In the genomic region with DNA sequence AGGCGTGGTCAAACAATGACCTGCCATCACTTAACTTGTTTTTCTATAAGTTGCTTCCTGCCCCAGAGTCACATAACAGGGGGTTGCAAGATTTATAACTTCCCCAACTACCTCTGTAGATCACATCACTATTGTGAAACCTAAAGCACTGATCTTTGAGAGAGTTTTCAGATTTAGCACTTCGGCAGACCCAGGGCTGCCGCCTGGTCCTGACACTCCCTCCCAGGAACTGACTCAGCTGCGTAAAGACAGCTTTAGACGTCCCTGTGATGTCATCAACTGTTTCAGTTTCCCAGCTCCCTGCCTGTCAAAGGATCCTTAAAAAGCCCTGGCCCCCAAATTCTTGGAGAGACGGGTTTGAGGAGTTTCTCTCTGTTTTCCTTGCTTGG, we compare ENCODE assay signal across 13 cellular contexts. TPM values are rescaled to one million over a fixed set of nuclear protein-coding genes. Genes with fewer than 3 reads are reported as not detected.
A peak's percentile ranks its signal among the peaks of the same experiment; 100 is the strongest.
DNase-seq lines count a peak whose midpoint lies in the region; ATAC-seq and TF ChIP-seq lines count a peak whose summit lies in the region.
"Had no signal": no experiment of that assay in that cellular context is flagged by ENCODE, and none has a peak within 500 bp of the region (broad histone marks: within the 10 kb centered on the region; RNA-seq: fewer than 3 reads in every experiment).

No MANE protein-coding gene starts in this region.

- no peak overlapping the region for H3K27ac Mint-ChIP-seq in activated T-cell treated with anti-CD3 and anti-CD28 coated beads, Interleukin-2, amount 50 U/mL, for 72 hours
- H3K27ac Mint-ChIP-seq in natural killer cell treated with Interleukin-12 subunit alpha and Interleukin-12 subunit beta and Interleukin-15 and Interleukin-18, amount 100 ng/mL, for 72 hours, result no peak overlapping the region
- H3K27ac Mint-ChIP-seq: activated B cell treated with CpG ODN at 0.5 μM for 24 hours, naive B cell had no signal

- DNase-seq in EL (peak; percentile 54), IMR-90 (peak; percentile 28), DMS53 treated with DMSO at 0.1 percent for 48 hours (lab: John Stamatoyannopoulos, UW; ENCODE audit: unreplicated experiment) (no peak), psoas muscle (no peak), NCI-H2171 treated with DMSO at 0.1 percent for 48 hours (lab: John Stamatoyannopoulos, UW) (no peak)
- peak; percentile 22 to 48 for DNase-seq in activated T-cell treated with anti-CD3 and anti-CD28 coated beads, Interleukin-2, amount 50 U/mL, for 72 hours
- DNase-seq in natural killer cell treated with Interleukin-12 subunit alpha and Interleukin-12 subunit beta and Interleukin-15 and Interleukin-18, amount 100 ng/mL, for 72 hours (ENCODE audit: low spot score), result no peak
- DNase-seq: activated B cell treated with CpG ODN at 0.5 μM for 24 hours; DMS79; naive B cell; stimulated activated CD4-positive, alpha-beta T cell treated with anti-CD3 and anti-CD28 coated beads, Interleukin-12 subunit alpha, Interleukin-12 subunit beta, amount 100 ng/mL, for 4 hours; stomach had no signal

- H3K56ac ChIP-seq in IMR-90 (ENCODE audit: extremely low read depth, insufficient read depth, low read length), result no peak overlapping the region

- H3K9me1 ChIP-seq in IMR-90 (ENCODE audit: insufficient read depth, low read length), result no peaks in the 10 kb centered on the region

- H3K27ac ChIP-seq in IMR-90 (ENCODE audit: insufficient read depth, low read length) (no peak overlapping the region), psoas muscle (no peak overlapping the region)
- H3K27ac ChIP-seq: stomach had no signal

- POLR2A ChIA-PET in IMR-90 (lab: Charles Lee; ENCODE audit: unreplicated experiment), result no interaction called here

- BruUV-seq in IMR-90 (replicated peaks; lab: Mats Ljungman, UMichigan), result no TSS peak

- peaks cover 2% of the 10 kb centered on the region; the same call in 1 of the 2 replicates for H3K9me3 ChIP-seq in IMR-90 (ENCODE audit: control insufficient read depth, insufficient read depth, low read length)
- H3K9me3 ChIP-seq in psoas muscle, result no peaks in the 10 kb centered on the region
- H3K9me3 ChIP-seq: stomach had no signal

- no peak overlapping the region for H3K4me3 ChIP-seq in IMR-90 (ENCODE audit: insufficient read depth, low read depth, low read length)
- H3K4me3 ChIP-seq in psoas muscle, result no peak overlapping the region
- H3K4me3 ChIP-seq: stomach had no signal

- intact Hi-C loops in IMR-90 (cut with micrococcal nuclease), result no loop called here
- intact Hi-C loops in psoas muscle (cut with DNase I), result no loop called here

- H3K4ac ChIP-seq in IMR-90 (ENCODE audit: low read depth, low read length), result no peak overlapping the region

- H2BK120ac ChIP-seq in IMR-90 (ENCODE audit: low read depth, low read length), result no peak overlapping the region

- H3K27me3 ChIP-seq in IMR-90 (ENCODE audit: control insufficient read depth, insufficient read depth, low read length) (peaks cover 33% of the 10 kb centered on the region), psoas muscle (ENCODE audit: insufficient read depth in 3 of 3, low read length in 2 of 3) (peaks cover 0 to 27% (median 3%) of the 10 kb centered on the region in 3 donors)

- no peak overlapping the region for H2BK5ac ChIP-seq in IMR-90 (ENCODE audit: low read depth, low read length, poor library complexity, severe bottlenecking)

- no peak overlapping the region for H3K18ac ChIP-seq in IMR-90 (ENCODE audit: low read depth, low read length)

- no peak overlapping the region for H2BK20ac ChIP-seq in IMR-90 (ENCODE audit: low read depth, low read length)

- TF ChIP-seq RAD21 in IMR-90 (IDR thresholded peaks at IDR 0.05; ENCODE audit: low read length), result no peak

- H4K91ac ChIP-seq in IMR-90 (ENCODE audit: insufficient read depth, low read depth, low read length), result no peak overlapping the region

- H4K8ac ChIP-seq in IMR-90 (ENCODE audit: low read depth in 2 of 2, low read length in 2 of 2), result no peak overlapping the region

- H2AK9ac ChIP-seq in IMR-90 (replicated peaks; ENCODE audit: low read depth, low read length, poor library complexity), result no peak overlapping the region

- H3K4me1 ChIP-seq in IMR-90 (ENCODE audit: control insufficient read depth, insufficient read depth, low read length), result no peaks in the 10 kb centered on the region
- no peaks in the 10 kb centered on the region for H3K4me1 ChIP-seq in psoas muscle
- H3K4me1 ChIP-seq: stomach had no signal

- CTCF ChIA-PET in IMR-90 (lab: Yijun Ruan, JAX), result no interaction called here

- H2AFZ ChIP-seq in IMR-90 (replicated peaks; ENCODE audit: low read length, poor library complexity), result no peak overlapping the region

- H4K5ac ChIP-seq in IMR-90 (ENCODE audit: low read depth, low read length), result no peak overlapping the region

- H3K14ac ChIP-seq in IMR-90 (replicated peaks; ENCODE audit: low read depth, low read length), result no peak overlapping the region

- no peaks in the 10 kb centered on the region for H3K79me1 ChIP-seq in IMR-90 (ENCODE audit: low read depth in 1 of 2, low read length in 2 of 2)

- no peaks in the 10 kb centered on the region for H3K9me3 Mint-ChIP-seq in activated T-cell treated with anti-CD3 and anti-CD28 coated beads, Interleukin-2, amount 50 U/mL, for 72 hours
- no peaks in the 10 kb centered on the region for H3K9me3 Mint-ChIP-seq in natural killer cell treated with Interleukin-12 subunit alpha and Interleukin-12 subunit beta and Interleukin-15 and Interleukin-18, amount 100 ng/mL, for 72 hours
- H3K9me3 Mint-ChIP-seq: activated B cell treated with CpG ODN at 0.5 μM for 24 hours had no signal

- peaks cover 64% of the 10 kb centered on the region for H3K27me3 Mint-ChIP-seq in activated T-cell treated with anti-CD3 and anti-CD28 coated beads, Interleukin-2, amount 50 U/mL, for 72 hours (ENCODE audit: low read depth)
- peaks cover 39 to 41% of the 10 kb centered on the region in 2 donors for H3K27me3 Mint-ChIP-seq in natural killer cell treated with Interleukin-12 subunit alpha and Interleukin-12 subunit beta and Interleukin-15 and Interleukin-18, amount 100 ng/mL, for 72 hours

- H2BK15ac ChIP-seq in IMR-90 (ENCODE audit: low read depth, low read length), result no peak overlapping the region

- ATAC-seq in IMR-90 (ENCODE audit: low read depth) (no peak), psoas muscle (no peak), GM19455 (IDR thresholded peaks at IDR 0.05; ENCODE audit: unreplicated experiment) (no peak)
- ATAC-seq in activated T-cell treated with anti-CD3 and anti-CD28 coated beads, Interleukin-2, amount 50 U/mL, for 72 hours (replicated peaks in 1 of 2), result peak; percentile 83 to 94
- peak; percentile 61 to 76 for ATAC-seq in natural killer cell treated with Interleukin-12 subunit alpha and Interleukin-12 subunit beta and Interleukin-15 and Interleukin-18, amount 100 ng/mL, for 72 hours

- H3K4me3 Mint-ChIP-seq in activated T-cell treated with anti-CD3 and anti-CD28 coated beads, Interleukin-2, amount 50 U/mL, for 72 hours, result peak overlapping the region; percentile 1 to 36
- H3K4me3 Mint-ChIP-seq in natural killer cell treated with Interleukin-12 subunit alpha and Interleukin-12 subunit beta and Interleukin-15 and Interleukin-18, amount 100 ng/mL, for 72 hours, result no peak overlapping the region
- H3K4me3 Mint-ChIP-seq: activated B cell treated with CpG ODN at 0.5 μM for 24 hours, naive B cell had no signal

- no peak for TF ChIP-seq POLR2A in IMR-90 (IDR thresholded peaks at IDR 0.05; ENCODE audit: low read depth, low read length)

- peaks cover 38% of the 10 kb centered on the region for H3K4me1 Mint-ChIP-seq in activated T-cell treated with anti-CD3 and anti-CD28 coated beads, Interleukin-2, amount 50 U/mL, for 72 hours (ENCODE audit: low read depth)
- peaks cover 2 to 6% of the 10 kb centered on the region in 2 donors for H3K4me1 Mint-ChIP-seq in natural killer cell treated with Interleukin-12 subunit alpha and Interleukin-12 subunit beta and Interleukin-15 and Interleukin-18, amount 100 ng/mL, for 72 hours (ENCODE audit: low read depth in 2 of 2)

- no peak overlapping the region for H2AK5ac ChIP-seq in IMR-90 (ENCODE audit: low read depth, low read length)

- no CpG with 5 or more reads among the region's 6 CpGs for WGBS in IMR-90 (ENCODE audit: extremely low coverage in 2 of 2, insufficient read length in 1 of 2), 2 experiments
- WGBS in psoas muscle, 3 donors, result 33 to 38% (median 35%) methylated on average over 6 of the region's 6 CpGs

- TF ChIP-seq CTCF in IMR-90 (conservative IDR thresholded peaks at IDR 0.05; ENCODE audit: low read depth, low read length) (no peak), psoas muscle (IDR thresholded peaks at IDR 0.05) (no peak)

- in situ Hi-C loops in IMR-90 (cut with MboI; ENCODE audit: low sequenced_read_pairs), result no loop called here

- no peaks in the 10 kb centered on the region for H4K20me1 ChIP-seq in IMR-90 (ENCODE audit: insufficient read depth, low read length)

- H3K9ac ChIP-seq in IMR-90 (ENCODE audit: low read depth, low read length), result no peak overlapping the region

- no peaks in the 10 kb centered on the region for H3K36me3 ChIP-seq in IMR-90 (ENCODE audit: control insufficient read depth, insufficient read depth, low read length)
- no peaks in the 10 kb centered on the region for H3K36me3 ChIP-seq in psoas muscle (ENCODE audit: insufficient read depth in 1 of 2, low read depth in 1 of 2)
- H3K36me3 ChIP-seq: stomach had no signal

- no peaks in the 10 kb centered on the region for H3K36me3 Mint-ChIP-seq in activated T-cell treated with anti-CD3 and anti-CD28 coated beads, Interleukin-2, amount 50 U/mL, for 72 hours (ENCODE audit: insufficient read depth in 2 of 2)
- H3K36me3 Mint-ChIP-seq in natural killer cell treated with Interleukin-12 subunit alpha and Interleukin-12 subunit beta and Interleukin-15 and Interleukin-18, amount 100 ng/mL, for 72 hours, result no peaks in the 10 kb centered on the region
- H3K36me3 Mint-ChIP-seq: naive B cell had no signal

- H3K23ac ChIP-seq in IMR-90 (ENCODE audit: low read depth, low read length), result no peak overlapping the region

- dilution Hi-C loops in IMR-90 (cut with HindIII; ENCODE audit: low sequenced_read_pairs, unreplicated experiment), result no loop called here

- no peak overlapping the region for H3K4me2 ChIP-seq in IMR-90 (ENCODE audit: low read depth, low read length)

RNA-seq across cellular contexts. Expression of gene IGFL2, which starts 33.3 kb away (rescaled TPM):
- total RNA-seq in IMR-90 (2012; rRNA removed), result not detected in 2 replicates
- polyA plus RNA-seq in IMR-90 (2012; rRNA removed), result not detected in 2 replicates
- not detected in 2 replicates for polyA plus RNA-seq in IMR-90 (2012; cell fraction: cytosol; rRNA removed)
- polyA plus RNA-seq in IMR-90 (2012; cell fraction: nucleus; rRNA removed; ENCODE audit: low replicate concordance), result not detected in 2 replicates
- not detected for total RNA-seq in activated T-cell treated with anti-CD3 and anti-CD28 coated beads, Interleukin-2, amount 50 U/mL, for 72 hours
- not detected for total RNA-seq in natural killer cell treated with Interleukin-12 subunit alpha and Interleukin-12 subunit beta and Interleukin-15 and Interleukin-18, amount 100 ng/mL, for 72 hours
- total RNA-seq in psoas muscle, result not detected
- not detected for polyA plus RNA-seq in psoas muscle
- total RNA-seq: activated B cell treated with CpG ODN at 0.5 μM for 24 hours, stomach had no signal

RNA-seq across cellular contexts. Expression of gene IGFL1, which starts 48.2 kb away (rescaled TPM):
- not detected in 2 replicates for total RNA-seq in IMR-90 (2012; rRNA removed)
- polyA plus RNA-seq in IMR-90 (2012; rRNA removed), result not detected in 2 replicates
- polyA plus RNA-seq in IMR-90 (2012; cell fraction: cytosol; rRNA removed), result not detected in 2 replicates
- polyA plus RNA-seq in IMR-90 (2012; cell fraction: nucleus; rRNA removed; ENCODE audit: low replicate concordance), result not detected in 2 replicates
- total RNA-seq in activated T-cell treated with anti-CD3 and anti-CD28 coated beads, Interleukin-2, amount 50 U/mL, for 72 hours, result not detected
- total RNA-seq in natural killer cell treated with Interleukin-12 subunit alpha and Interleukin-12 subunit beta and Interleukin-15 and Interleukin-18, amount 100 ng/mL, for 72 hours, result not detected
- total RNA-seq in psoas muscle, result not detected
- polyA plus RNA-seq in psoas muscle, result not detected
- total RNA-seq: activated B cell treated with CpG ODN at 0.5 μM for 24 hours, stomach had no signal

RNA-seq across cellular contexts. Expression of gene IGFL3, which starts 56.9 kb away (rescaled TPM):
- total RNA-seq in IMR-90 (2012; rRNA removed), result not detected in 2 replicates
- not detected in 2 replicates for polyA plus RNA-seq in IMR-90 (2012; rRNA removed)
- 0.38 TPM in 1 of 2 replicates, not detected in the other for polyA plus RNA-seq in IMR-90 (2012; cell fraction: cytosol; rRNA removed)
- polyA plus RNA-seq in IMR-90 (2012; cell fraction: nucleus; rRNA removed; ENCODE audit: low replicate concordance), result not detected in 2 replicates
- total RNA-seq in activated T-cell treated with anti-CD3 and anti-CD28 coated beads, Interleukin-2, amount 50 U/mL, for 72 hours, result not detected
- not detected for total RNA-seq in natural killer cell treated with Interleukin-12 subunit alpha and Interleukin-12 subunit beta and Interleukin-15 and Interleukin-18, amount 100 ng/mL, for 72 hours
- not detected for total RNA-seq in psoas muscle
- not detected for polyA plus RNA-seq in psoas muscle
- total RNA-seq: activated B cell treated with CpG ODN at 0.5 μM for 24 hours, stomach had no signal
- polyA plus RNA-seq: stomach had no signal

Comparison
In these comparisons a context has a peak if more than half of its experiments do, and no peak if none do; other contexts are left out.
1. DNase-seq: peak in EL (single experiment), IMR-90 (single experiment) and activated T-cell treated with anti-CD3 and anti-CD28 coated beads, Interleukin-2, amount 50 U/mL, for 72 hours (2 of 2); none in natural killer cell treated with Interleukin-12 subunit alpha and Interleukin-12 subunit beta and Interleukin-15 and Interleukin-18, amount 100 ng/mL, for 72 hours (single experiment), DMS53 treated with DMSO at 0.1 percent for 48 hours (single experiment), psoas muscle (0 of 2) and NCI-H2171 treated with DMSO at 0.1 percent for 48 hours (single experiment).
2. ATAC-seq: peak in activated T-cell treated with anti-CD3 and anti-CD28 coated beads, Interleukin-2, amount 50 U/mL, for 72 hours (2 of 2) and natural killer cell treated with Interleukin-12 subunit alpha and Interleukin-12 subunit beta and Interleukin-15 and Interleukin-18, amount 100 ng/mL, for 72 hours (2 of 2); none in IMR-90 (single experiment), psoas muscle (0 of 4) and GM19455 (single experiment).